ENCODE assay signal across 22 cellular contexts in the genomic region with DNA sequence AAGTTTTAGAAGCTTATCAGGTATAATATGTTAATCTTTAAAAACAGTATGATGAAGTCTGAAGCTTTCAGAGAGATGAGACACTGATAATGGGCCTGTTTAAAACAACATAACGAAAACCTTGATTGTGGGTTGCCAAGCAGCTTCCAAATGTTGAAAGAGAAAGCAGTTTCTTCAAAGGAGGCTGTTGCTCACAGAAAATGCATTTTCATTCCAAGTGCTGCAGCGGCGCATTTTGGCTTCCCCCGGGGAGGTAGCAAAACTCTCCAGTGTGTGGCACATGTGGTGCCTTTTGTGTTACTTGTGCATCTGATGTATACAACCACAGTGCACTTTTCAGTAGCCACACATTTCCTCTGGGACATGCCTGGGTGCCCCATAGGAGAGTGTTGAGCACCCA.
A peak's percentile ranks its signal among the peaks of the same experiment; 100 is the strongest.
DNase-seq lines count a peak whose midpoint lies in the region; ATAC-seq and TF ChIP-seq lines count a peak whose summit lies in the region.
"Had no signal": no experiment of that assay in that cellular context is flagged by ENCODE, and none has a peak within 500 bp of the region (broad histone marks: within the 10 kb centered on the region; RNA-seq: fewer than 3 reads in every experiment).

No MANE protein-coding gene starts in this region.

- intact Hi-C loops in Right ventricle myocardium superior (cut with DNase I), result no loop called here

- no peaks in the 10 kb centered on the region for H3K36me3 ChIP-seq in BLaER1
- H3K36me3 ChIP-seq in adipocyte (ENCODE audit: control insufficient read depth, insufficient read depth, low read length, severe bottlenecking), result no peaks in the 10 kb centered on the region
- no peaks in the 10 kb centered on the region for H3K36me3 ChIP-seq in osteoblast (ENCODE audit: insufficient read depth, low read length)
- H3K36me3 ChIP-seq: Peyer's patch had no signal

- H3K27me3 ChIP-seq in BLaER1 (no peaks in the 10 kb centered on the region), adipocyte (replicated peaks; ENCODE audit: control insufficient read depth, insufficient read depth, low read length) (no peaks in the 10 kb centered on the region), foreskin keratinocyte (no peaks in the 10 kb centered on the region), osteoblast (ENCODE audit: insufficient read depth, low read length) (no peaks in the 10 kb centered on the region)
- H3K27me3 ChIP-seq: Peyer's patch had no signal

- no peak overlapping the region for H3K9ac ChIP-seq in BLaER1
- peak overlapping the region; percentile 71 for H3K9ac ChIP-seq in adipocyte (ENCODE audit: low read length)
- H3K9ac ChIP-seq: parathyroid adenoma had no signal

- H2AFZ ChIP-seq in osteoblast (ENCODE audit: low read length), result peak overlapping the region; percentile 23
- H2AFZ ChIP-seq: parathyroid adenoma had no signal

- no peaks in the 10 kb centered on the region for H3K79me2 ChIP-seq in osteoblast (ENCODE audit: insufficient read depth, low read length)
- H3K79me2 ChIP-seq: parathyroid adenoma had no signal

- H3K4me3 Mint-ChIP-seq in activated T-cell treated with anti-CD3 and anti-CD28 coated beads, Interleukin-2, amount 50 U/mL, for 4 hours, result no peak overlapping the region
- H3K4me3 Mint-ChIP-seq: activated CD4-positive, alpha-beta T cell treated with anti-CD3 and anti-CD28 coated beads, Interleukin-2, amount 10 ng/mL, durations not matched to agents 24 days and 14 days; activated naive CD4-positive, alpha-beta T cell treated with anti-CD3 and anti-CD28 coated beads for 36 hours; CD8-positive, alpha-beta T cell; dendritic cell treated with granulocyte-macrophage colony-stimulating factor and Interleukin-4, amounts not matched to agents 40 ng/mL and 50 ng/mL, for 4 days; stimulated activated effector memory CD8-positive, alpha-beta T cell treated with anti-CD3 and anti-CD28 coated beads, Interleukin-12 subunit alpha, Interleukin-12 subunit beta, amount 100 ng/mL, for 72 hours had no signal

- DNase-seq in adipocyte (ENCODE audit: low read depth) (no peak), foreskin keratinocyte (no peak), osteoblast (ENCODE audit: insufficient read length, low spot score, missing footprints) (peak; percentile 9), Right ventricle myocardium superior (no peak), kidney tubule cell (ENCODE audit: low spot score) (no peak)
- no peak for DNase-seq in activated T-cell treated with anti-CD3 and anti-CD28 coated beads, Interleukin-2, amount 50 U/mL, for 4 hours
- DNase-seq: activated CD4-positive, alpha-beta T cell treated with anti-CD3 and anti-CD28 coated beads, Interleukin-2, amount 10 ng/mL, durations not matched to agents 24 days and 14 days; activated naive CD4-positive, alpha-beta T cell treated with anti-CD3 and anti-CD28 coated beads for 36 hours; CD8-positive, alpha-beta T cell; DMS79 treated with DMSO at 0.1 percent for 48 hours; H7; Karpas-422; kidney; NCI-H1417; NCI-H82; Peyer's patch had no signal

- H4K20me1 ChIP-seq in BLaER1 (no peaks in the 10 kb centered on the region), osteoblast (ENCODE audit: insufficient read depth, low read length) (no peaks in the 10 kb centered on the region)

- H3K4me1 ChIP-seq in BLaER1 (peaks cover 7% of the 10 kb centered on the region), adipocyte (ENCODE audit: control insufficient read depth, insufficient read depth, low read length) (peaks cover 46% of the 10 kb centered on the region), foreskin keratinocyte (peaks cover 10% of the 10 kb centered on the region), osteoblast (ENCODE audit: insufficient read depth, low read length) (peaks cover 8% of the 10 kb centered on the region)
- H3K4me1 ChIP-seq: parathyroid adenoma, Peyer's patch had no signal

- ATAC-seq in foreskin keratinocyte (peak; percentile 26), HG02840 (IDR thresholded peaks at IDR 0.05; ENCODE audit: low FRiP score, unreplicated experiment) (no peak), Right ventricle myocardium superior (ENCODE audit: poor library complexity) (no peak)
- ATAC-seq in activated T-cell treated with anti-CD3 and anti-CD28 coated beads, Interleukin-2, amount 50 U/mL, for 4 hours, result no peak
- ATAC-seq: CD8-positive, alpha-beta T cell; stimulated activated effector memory CD8-positive, alpha-beta T cell treated with anti-CD3 and anti-CD28 coated beads, Interleukin-12 subunit alpha, Interleukin-12 subunit beta, amount 100 ng/mL, for 72 hours had no signal

- H3K4me3 ChIP-seq in BLaER1, result no peak overlapping the region
- H3K4me3 ChIP-seq in adipocyte (ENCODE audit: low read length), result peak overlapping the region; percentile 23
- no peak overlapping the region for H3K4me3 ChIP-seq in osteoblast (ENCODE audit: insufficient read depth, low read length)
- H3K4me3 ChIP-seq: Peyer's patch had no signal

- H3K27me3 Mint-ChIP-seq in activated T-cell treated with anti-CD3 and anti-CD28 coated beads, Interleukin-2, amount 50 U/mL, for 4 hours (ENCODE audit: low read depth), result peaks cover 4% of the 10 kb centered on the region
- H3K27me3 Mint-ChIP-seq: dendritic cell treated with granulocyte-macrophage colony-stimulating factor and Interleukin-4, amounts not matched to agents 40 ng/mL and 50 ng/mL, for 4 days had no signal

- H3K27ac ChIP-seq in BLaER1 (no peak overlapping the region), foreskin keratinocyte (no peak overlapping the region), osteoblast (ENCODE audit: low read depth, low read length) (no peak overlapping the region)
- H3K27ac ChIP-seq: epithelial cell of prostate, parathyroid adenoma, Peyer's patch had no signal

- H3K4me2 ChIP-seq in BLaER1, result peak overlapping the region; percentile 12; the same call in 1 of the 2 replicates
- H3K4me2 ChIP-seq in osteoblast (ENCODE audit: insufficient read depth, low read length), result peak overlapping the region; percentile 53

- no peaks in the 10 kb centered on the region for H3K36me3 Mint-ChIP-seq in activated T-cell treated with anti-CD3 and anti-CD28 coated beads, Interleukin-2, amount 50 U/mL, for 4 hours (ENCODE audit: insufficient read depth)
- H3K36me3 Mint-ChIP-seq: CD8-positive, alpha-beta T cell; stimulated activated effector memory CD8-positive, alpha-beta T cell treated with anti-CD3 and anti-CD28 coated beads, Interleukin-12 subunit alpha, Interleukin-12 subunit beta, amount 100 ng/mL, for 72 hours had no signal

- no peaks in the 10 kb centered on the region for H3K9me3 Mint-ChIP-seq in activated T-cell treated with anti-CD3 and anti-CD28 coated beads, Interleukin-2, amount 50 U/mL, for 4 hours
- H3K9me3 Mint-ChIP-seq: activated CD4-positive, alpha-beta T cell treated with anti-CD3 and anti-CD28 coated beads, Interleukin-2, amount 10 ng/mL, durations not matched to agents 24 days and 14 days; activated naive CD4-positive, alpha-beta T cell treated with anti-CD3 and anti-CD28 coated beads for 36 hours; CD8-positive, alpha-beta T cell; dendritic cell treated with granulocyte-macrophage colony-stimulating factor and Interleukin-4, amounts not matched to agents 40 ng/mL and 50 ng/mL, for 4 days; stimulated activated effector memory CD8-positive, alpha-beta T cell treated with anti-CD3 and anti-CD28 coated beads, Interleukin-12 subunit alpha, Interleukin-12 subunit beta, amount 100 ng/mL, for 72 hours had no signal

- H3K9me3 ChIP-seq in BLaER1, result no peaks in the 10 kb centered on the region
- H3K9me3 ChIP-seq in adipocyte (ENCODE audit: control insufficient read depth, low read length), result no peaks in the 10 kb centered on the region
- no peaks in the 10 kb centered on the region for H3K9me3 ChIP-seq in osteoblast (ENCODE audit: low read depth, low read length)
- H3K9me3 ChIP-seq: Peyer's patch had no signal

- TF ChIP-seq CTCF in foreskin keratinocyte (conservative IDR thresholded peaks at IDR 0.05) (no peak), osteoblast (IDR thresholded peaks at IDR 0.05; ENCODE audit: extremely low read depth, low read depth, low read length) (no peak)

- H3K4me1 Mint-ChIP-seq in activated T-cell treated with anti-CD3 and anti-CD28 coated beads, Interleukin-2, amount 50 U/mL, for 4 hours (ENCODE audit: low read depth), result no peaks in the 10 kb centered on the region
- H3K4me1 Mint-ChIP-seq: activated CD4-positive, alpha-beta T cell treated with anti-CD3 and anti-CD28 coated beads, Interleukin-2, amount 10 ng/mL, durations not matched to agents 24 days and 14 days; stimulated activated effector memory CD8-positive, alpha-beta T cell treated with anti-CD3 and anti-CD28 coated beads, Interleukin-12 subunit alpha, Interleukin-12 subunit beta, amount 100 ng/mL, for 72 hours had no signal
